9 cellular contexts compared by ENCODE assay signal in genomic region chr4:2009651-2010233, GRCh38. TPM values are rescaled to one million over a fixed set of nuclear protein-coding genes. Genes with fewer than 3 reads are reported as not detected.
DNase-seq lines count a peak whose midpoint lies in the region; ATAC-seq, FAIRE-seq and TF ChIP-seq lines count a peak whose summit lies in the region.
"Had no signal": no experiment of that assay in that cellular context is flagged by ENCODE, and none has a peak within 500 bp of the region (broad histone marks: within the 10 kb centered on the region; RNA-seq: fewer than 3 reads in every experiment).

No MANE protein-coding gene starts in this region.

- no peaks in the 10 kb centered on the region for H3K9me3 Mint-ChIP-seq in activated CD8-positive, alpha-beta T cell treated with anti-CD3 and anti-CD28 coated beads for 36 hours

- peak overlapping the region; percentile 98 for H3K27ac ChIP-seq in effector memory CD4-positive, alpha-beta T cell (ENCODE audit: insufficient read depth, low read length, poor library complexity, severe bottlenecking)

- H3K27me3 Mint-ChIP-seq in activated CD8-positive, alpha-beta T cell treated with anti-CD3 and anti-CD28 coated beads for 36 hours, result no peaks in the 10 kb centered on the region

- peak overlapping the region; percentile 78 for H3K4me3 ChIP-seq in HFF-Myc (replicated peaks; ENCODE audit: low read depth, low read length)
- H3K4me3 ChIP-seq in effector memory CD4-positive, alpha-beta T cell (ENCODE audit: insufficient read depth, low read depth, low read length, poor library complexity, severe bottlenecking), result peak overlapping the region; percentile 94

- FAIRE-seq in D721Med (lab: Jason Lieb, UNC), result no peak
- FAIRE-seq: frontal cortex had no signal

- peak overlapping the region; percentile 88 for H3K27ac Mint-ChIP-seq in activated CD8-positive, alpha-beta T cell treated with anti-CD3 and anti-CD28 coated beads for 36 hours

- TF ChIP-seq CTCF in D721Med (IDR thresholded peaks at IDR 0.05; ENCODE audit: insufficient read depth, missing control alignments) (peak; percentile 11), HFF-Myc (IDR thresholded peaks at IDR 0.05; ENCODE audit: low read depth, low read length, missing control alignments) (peak; percentile 8)
- TF ChIP-seq CTCF in activated CD8-positive, alpha-beta T cell treated with anti-CD3 and anti-CD28 coated beads for 36 hours (IDR thresholded peaks at IDR 0.05), result no peak

- intact Hi-C loops in activated CD8-positive, alpha-beta T cell treated with anti-CD3 and anti-CD28 coated beads for 36 hours (cut with micrococcal nuclease), result no loop called here

- peak; percentile 27 for ATAC-seq in activated CD8-positive, alpha-beta T cell treated with anti-CD3 and anti-CD28 coated beads for 36 hours
- ATAC-seq in GM19467 (IDR thresholded peaks at IDR 0.05; ENCODE audit: unreplicated experiment), result no peak

- peaks cover 6% of the 10 kb centered on the region for H3K36me3 ChIP-seq in effector memory CD4-positive, alpha-beta T cell (ENCODE audit: control insufficient read depth, insufficient read depth, low read length)

- H3K4me3 Mint-ChIP-seq in activated CD8-positive, alpha-beta T cell treated with anti-CD3 and anti-CD28 coated beads for 36 hours, result peak overlapping the region; percentile 93

- H3K4me1 ChIP-seq in effector memory CD4-positive, alpha-beta T cell (ENCODE audit: control insufficient read depth, insufficient read depth, low read length, poor library complexity, severe bottlenecking), result peaks cover 15% of the 10 kb centered on the region

- POLR2A ChIA-PET in activated CD8-positive, alpha-beta T cell treated with anti-CD3 and anti-CD28 coated beads for 36 hours (lab: Charles Lee), result interaction anchor here (0.7 to 2.1 kb wide), 14 partner anchors 8 to 680 kb away, joined by 3 to 8 read pairs (median 4); partner anchors contain the start of gene NSD2

- no peaks in the 10 kb centered on the region for H3K27me3 ChIP-seq in effector memory CD4-positive, alpha-beta T cell (replicated peaks; ENCODE audit: control insufficient read depth, insufficient read depth, low read length, poor library complexity, severe bottlenecking)

- DNase-seq in D721Med (ENCODE audit: insufficient read length, low spot score) (no peak), HFF-Myc (ENCODE audit: extremely low read depth, low read depth) (peak; percentile 10), NCI-H460 (ENCODE audit: extremely low read depth, low read depth) (peak; percentile 17), medulla oblongata (ENCODE audit: extremely low spot score) (peak; percentile 73)
- DNase-seq in activated CD8-positive, alpha-beta T cell treated with anti-CD3 and anti-CD28 coated beads for 36 hours, result peak; percentile 62
- peak; percentile 29 to 44 (median 42) for DNase-seq in effector memory CD4-positive, alpha-beta T cell
- peak; percentile 9 to 23 for DNase-seq in stimulated activated CD8-positive, alpha-beta memory T cell treated with anti-CD3 and anti-CD28 coated beads, Interleukin-15, amount 100 ng/mL, for 4 hours (ENCODE audit: low read depth in 2 of 2)

- H3K9me3 ChIP-seq in effector memory CD4-positive, alpha-beta T cell (ENCODE audit: control insufficient read depth, low read length), result no peaks in the 10 kb centered on the region

- H3K36me3 Mint-ChIP-seq in activated CD8-positive, alpha-beta T cell treated with anti-CD3 and anti-CD28 coated beads for 36 hours (ENCODE audit: low read depth), result peaks cover 19% of the 10 kb centered on the region

- CTCF ChIA-PET in activated CD8-positive, alpha-beta T cell treated with anti-CD3 and anti-CD28 coated beads for 36 hours (lab: Charles Lee), result interaction anchor here (0.8 to 1.8 kb wide), 6 partner anchors 9 to 261 kb away, joined by 3 to 5 read pairs (median 3); a partner anchor contains a TSS

- peaks cover 21% of the 10 kb centered on the region for H3K4me1 Mint-ChIP-seq in activated CD8-positive, alpha-beta T cell treated with anti-CD3 and anti-CD28 coated beads for 36 hours (ENCODE audit: low read depth)

RNA-seq across cellular contexts. Expression of gene NELFA, which starts 1.0 kb away (rescaled TPM):
- 19.4 and 25.3 TPM in 2 replicates for total RNA-seq in NCI-H460 (2014; rRNA removed; shearing (Covaris generic))
- polyA plus RNA-seq in NCI-H460 (2014; cell fraction: nucleus; rRNA removed), result 46.2 and 66.6 TPM in 2 replicates
- 10 to 100 TPM; 43.9 to 46.3 TPM for total RNA-seq in activated CD8-positive, alpha-beta T cell treated with anti-CD3 and anti-CD28 coated beads for 36 hours

RNA-seq across cellular contexts. Expression of gene NAT8L, which starts 49.4 kb away (rescaled TPM):
- total RNA-seq in NCI-H460 (2014; rRNA removed; shearing (Covaris generic)), result 7.1 and 7.7 TPM in 2 replicates
- polyA plus RNA-seq in NCI-H460 (2014; cell fraction: nucleus; rRNA removed), result 5.5 and 6.8 TPM in 2 replicates
- total RNA-seq in activated CD8-positive, alpha-beta T cell treated with anti-CD3 and anti-CD28 coated beads for 36 hours, result 1 to 10 TPM; 1.0 to 1.1 TPM
